8 cellular contexts compared by ENCODE assay signal in the genomic region with DNA sequence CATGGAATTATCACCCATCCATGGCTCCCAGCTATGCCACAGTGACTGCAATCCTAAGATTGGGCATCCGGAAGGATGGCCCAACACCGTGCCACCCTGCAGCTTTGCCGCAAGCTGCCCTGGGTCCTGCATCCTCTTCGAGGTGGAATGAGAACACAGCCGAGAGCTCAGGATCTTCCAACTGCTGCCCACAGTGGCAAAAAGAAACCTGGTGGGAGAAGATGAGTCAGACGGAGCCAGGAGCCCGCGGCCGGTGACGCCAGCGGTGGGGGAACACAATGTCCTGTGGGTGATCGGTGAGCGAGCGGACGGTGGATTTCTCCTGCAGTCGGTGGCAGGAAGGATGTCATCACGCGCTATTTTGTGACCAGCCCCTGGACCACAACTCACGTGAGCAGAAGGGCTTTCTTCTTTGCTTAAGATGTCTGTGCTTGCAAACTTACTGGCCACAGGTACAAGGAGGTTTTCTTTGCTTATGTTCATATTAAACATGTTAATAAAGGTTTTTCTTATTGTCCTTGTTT. TPM values are rescaled to one million over a fixed set of nuclear protein-coding genes. Genes with fewer than 3 reads are reported as not detected.
DNase-seq lines count a peak whose midpoint lies in the region; ATAC-seq and TF ChIP-seq lines count a peak whose summit lies in the region.

No MANE protein-coding gene starts in this region.

- peaks cover 11% of the 10 kb centered on the region for H3K4me1 ChIP-seq in BE2C
- H3K4me1 ChIP-seq in gastroesophageal sphincter, result peaks cover 0 to 70% (median 17%) of the 10 kb centered on the region in 3 donors

- peak; percentile 27 for ATAC-seq in GM21737 (IDR thresholded peaks at IDR 0.05; ENCODE audit: unreplicated experiment)
- peak; percentile 34 for ATAC-seq in gastroesophageal sphincter
- ATAC-seq in HG03432 (IDR thresholded peaks at IDR 0.05; ENCODE audit: unreplicated experiment), result no peak

- H3K27ac ChIP-seq in gastroesophageal sphincter, result peak overlapping the region; percentile 34 to 95 (median 90)

- peak; percentile 21 to 30 for TF ChIP-seq POLR2A in gastroesophageal sphincter (IDR thresholded peaks at IDR 0.05)

- DNase-seq in BE2C, result peak; percentile 65
- DNase-seq in RKO (ENCODE audit: low spot score), result peak; percentile 91
- DNase-seq in activated effector memory CD4-positive, alpha-beta T cell treated with Interleukin-2 at 50 U/mL for 16 hours, result peak; percentile 68
- DNase-seq in skeletal muscle cell (ENCODE audit: low read depth), result peak; percentile 96
- no peak for DNase-seq in DMS114 treated with DMSO at 0.1 percent for 48 hours (lab: John Stamatoyannopoulos, UW; ENCODE audit: unreplicated experiment)

- WGBS in gastroesophageal sphincter (ENCODE audit: low coverage in 1 of 2), 2 donors, result 20 to 42% methylated on average over 2 to 8 of the region's 19 CpGs

- peak; percentile 83 for TF ChIP-seq EP300 in gastroesophageal sphincter (IDR thresholded peaks at IDR 0.05)

- TF ChIP-seq CTCF in BE2C (IDR thresholded peaks at IDR 0.05; ENCODE audit: low read depth, low read length), result no peak
- peak in 1 of 4 experiments; percentile 5 for TF ChIP-seq CTCF in gastroesophageal sphincter (IDR thresholded peaks at IDR 0.05)

- H3K36me3 ChIP-seq in BE2C (no peaks in the 10 kb centered on the region), gastroesophageal sphincter (no peaks in the 10 kb centered on the region)

- H3K9me3 ChIP-seq in BE2C (no peaks in the 10 kb centered on the region), gastroesophageal sphincter (no peaks in the 10 kb centered on the region)

- H3K27me3 ChIP-seq in BE2C, result no peaks in the 10 kb centered on the region
- peaks cover 8% of the 10 kb centered on the region for H3K27me3 ChIP-seq in gastroesophageal sphincter

- peak overlapping the region; percentile 67 for H3K4me3 ChIP-seq in BE2C (ENCODE audit: low read depth, low read length)
- peak overlapping the region in 1 of 2 donors; percentile 55 for H3K4me3 ChIP-seq in gastroesophageal sphincter
- peak overlapping the region; percentile 41 for H3K4me3 ChIP-seq in skeletal muscle cell (ENCODE audit: low read depth, low read length)

RNA-seq across cellular contexts. Expression of a gene that starts 20.1 kb away (rescaled TPM):
- 0.46 TPM for polyA plus RNA-seq in BE2C (2012; ENCODE audit: insufficient read depth, insufficient read length, low read depth)
- total RNA-seq in gastroesophageal sphincter, result 1 to 10 TPM in 1 of 4 donors, under 1 TPM in 2, not detected in 1; 0.58 to 1.7 (median 0.94) TPM

RNA-seq across cellular contexts. Expression of a gene that starts 23.8 kb away (rescaled TPM):
- polyA plus RNA-seq in BE2C (2012; ENCODE audit: insufficient read depth, insufficient read length, low read depth), result 264 TPM
- 10 to 100 TPM; 23.4 to 92.1 (median 72.4) TPM for total RNA-seq in gastroesophageal sphincter

RNA-seq across cellular contexts. Expression of a gene that starts 36.2 kb away (rescaled TPM):
- polyA plus RNA-seq in BE2C (2012; ENCODE audit: insufficient read depth, insufficient read length, low read depth), result 0.42 TPM
- 10 to 100 TPM in 3 of 4 donors, 1 to 10 TPM in 1; 6.1 to 22.3 (median 17.6) TPM for total RNA-seq in gastroesophageal sphincter
